1 cellular context compared by ENCODE assay signal in genomic region chr6:111793711-111794111, GRCh38.
TF ChIP-seq lines count a peak whose summit lies in the region.

No MANE protein-coding gene starts in this region.

TF ChIP-seq in HepG2, 621 proteins besides CTCF, POLR2A, EP300 and RAD21 (continued from another document):
- no peak for TF ChIP-seq ZBTB40 (IDR thresholded peaks at IDR 0.05)
- TF ChIP-seq ZBTB40 (CRISPR knock-in tag; IDR thresholded peaks at IDR 0.05): no peak
- TF ChIP-seq ZNF564 (CRISPR knock-in tag; IDR thresholded peaks at IDR 0.05): no peak
- TF ChIP-seq, protein P1, sequence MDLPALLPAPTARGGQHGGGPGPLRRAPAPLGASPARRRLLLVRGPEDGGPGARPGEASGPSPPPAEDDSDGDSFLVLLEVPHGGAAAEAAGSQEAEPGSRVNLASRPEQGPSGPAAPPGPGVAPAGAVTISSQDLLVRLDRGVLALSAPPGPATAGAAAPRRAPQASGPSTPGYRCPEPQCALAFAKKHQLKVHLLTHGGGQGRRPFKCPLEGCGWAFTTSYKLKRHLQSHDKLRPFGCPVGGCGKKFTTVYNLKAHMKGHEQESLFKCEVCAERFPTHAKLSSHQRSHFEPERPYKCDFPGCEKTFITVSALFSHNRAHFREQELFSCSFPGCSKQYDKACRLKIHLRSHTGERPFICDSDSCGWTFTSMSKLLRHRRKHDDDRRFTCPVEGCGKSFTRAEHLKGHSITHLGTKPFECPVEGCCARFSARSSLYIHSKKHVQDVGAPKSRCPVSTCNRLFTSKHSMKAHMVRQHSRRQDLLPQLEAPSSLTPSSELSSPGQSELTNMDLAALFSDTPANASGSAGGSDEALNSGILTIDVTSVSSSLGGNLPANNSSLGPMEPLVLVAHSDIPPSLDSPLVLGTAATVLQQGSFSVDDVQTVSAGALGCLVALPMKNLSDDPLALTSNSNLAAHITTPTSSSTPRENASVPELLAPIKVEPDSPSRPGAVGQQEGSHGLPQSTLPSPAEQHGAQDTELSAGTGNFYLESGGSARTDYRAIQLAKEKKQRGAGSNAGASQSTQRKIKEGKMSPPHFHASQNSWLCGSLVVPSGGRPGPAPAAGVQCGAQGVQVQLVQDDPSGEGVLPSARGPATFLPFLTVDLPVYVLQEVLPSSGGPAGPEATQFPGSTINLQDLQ (CRISPR knock-in tag; IDR thresholded peaks at IDR 0.05): no peak
